1 cellular context compared by ENCODE assay signal in the genomic region with DNA sequence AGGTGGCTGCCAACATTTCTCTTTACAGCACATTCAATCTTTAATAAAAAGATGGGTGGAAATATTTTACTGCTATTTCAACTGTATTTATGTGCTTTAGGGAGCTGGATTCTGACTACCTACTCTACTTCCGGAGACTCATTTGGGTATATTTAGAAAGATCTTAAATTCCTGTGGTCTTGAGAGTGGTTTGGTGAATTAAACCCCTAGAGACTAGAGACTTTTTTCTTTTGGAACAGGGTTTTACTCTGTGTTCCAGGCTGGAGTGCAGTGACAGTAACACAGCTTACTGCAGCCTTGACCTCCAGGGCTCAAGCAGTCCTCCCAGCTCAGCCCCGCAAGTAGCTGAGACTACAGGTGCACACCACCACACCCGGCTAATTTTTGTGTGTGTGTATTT.
A peak's percentile ranks its signal among the peaks of the same experiment; 100 is the strongest.
TF ChIP-seq lines count a peak whose summit lies in the region.

No MANE protein-coding gene starts in this region.

TF ChIP-seq in SK-N-SH, 30 proteins besides CTCF, POLR2A, EP300 and RAD21 (continued from another document):
- no peak for TF ChIP-seq TEAD4 (IDR thresholded peaks at IDR 0.05; ENCODE audit: borderline replicate concordance, insufficient read depth)
- no peak for TF ChIP-seq NRF1 (IDR thresholded peaks at IDR 0.05; ENCODE audit: low read depth, low read length)
- no peak for TF ChIP-seq RCOR1 (IDR thresholded peaks at IDR 0.05; ENCODE audit: low read length)
- TF ChIP-seq RFX5 (IDR thresholded peaks at IDR 0.05; ENCODE audit: low read length), result no peak
- TF ChIP-seq, protein P1, sequence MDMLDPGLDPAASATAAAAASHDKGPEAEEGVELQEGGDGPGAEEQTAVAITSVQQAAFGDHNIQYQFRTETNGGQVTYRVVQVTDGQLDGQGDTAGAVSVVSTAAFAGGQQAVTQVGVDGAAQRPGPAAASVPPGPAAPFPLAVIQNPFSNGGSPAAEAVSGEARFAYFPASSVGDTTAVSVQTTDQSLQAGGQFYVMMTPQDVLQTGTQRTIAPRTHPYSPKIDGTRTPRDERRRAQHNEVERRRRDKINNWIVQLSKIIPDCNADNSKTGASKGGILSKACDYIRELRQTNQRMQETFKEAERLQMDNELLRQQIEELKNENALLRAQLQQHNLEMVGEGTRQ (IDR thresholded peaks at IDR 0.05; ENCODE audit: borderline replicate concordance, low read depth, low read length), result no peak
- peak; percentile 70; the same call in 1 of the 2 replicates for TF ChIP-seq MEF2A (IDR thresholded peaks at IDR 0.05; ENCODE audit: borderline replicate concordance, low read depth)
- no peak for TF ChIP-seq GABPA (IDR thresholded peaks at IDR 0.05; ENCODE audit: low read depth)
- no peak for TF ChIP-seq USF1 (IDR thresholded peaks at IDR 0.05; ENCODE audit: borderline replicate concordance, low read depth)
- no peak for TF ChIP-seq ELF1 (IDR thresholded peaks at IDR 0.05)
- TF ChIP-seq TCF12 (IDR thresholded peaks at IDR 0.05), result peak; percentile 28; the same call in 1 of the 2 replicates
- no peak for TF ChIP-seq TAF1 (IDR thresholded peaks at IDR 0.05; ENCODE audit: borderline replicate concordance, low read depth, low read length)
- no peak for TF ChIP-seq JUND (IDR thresholded peaks at IDR 0.05)
